18 cellular contexts compared by ENCODE assay signal in genomic region chr12:89414322-89414721, GRCh38.
DNase-seq lines count a peak whose midpoint lies in the region; ATAC-seq, FAIRE-seq and TF ChIP-seq lines count a peak whose summit lies in the region.
"Had no signal": no experiment of that assay in that cellular context is flagged by ENCODE, and none has a peak within 500 bp of the region (broad histone marks: within the 10 kb centered on the region; RNA-seq: fewer than 3 reads in every experiment).

No MANE protein-coding gene starts in this region.

- peaks cover 5% of the 10 kb centered on the region; the same call in 1 of the 2 replicates for H3K36me3 Mint-ChIP-seq in HFFc6 (ENCODE audit: low read depth)
- H3K36me3 Mint-ChIP-seq in activated naive CD4-positive, alpha-beta T cell treated with anti-CD3 and anti-CD28 coated beads for 36 hours (ENCODE audit: low read depth): peaks cover 3% of the 10 kb centered on the region

- no peak overlapping the region for H3K27ac Mint-ChIP-seq in HFFc6
- no peak overlapping the region for H3K27ac Mint-ChIP-seq in activated naive CD4-positive, alpha-beta T cell treated with anti-CD3 and anti-CD28 coated beads for 36 hours

- TF ChIP-seq POLR2A in H54 (IDR thresholded peaks at IDR 0.05; ENCODE audit: low read depth, low read length): no peak

- no peaks in the 10 kb centered on the region for H3K36me3 ChIP-seq in SK-N-MC (ENCODE audit: insufficient read depth, low read length)
- H3K36me3 ChIP-seq: BE2C had no signal

- H3K9me3 Mint-ChIP-seq in HFFc6: no peaks in the 10 kb centered on the region
- H3K9me3 Mint-ChIP-seq in activated naive CD4-positive, alpha-beta T cell treated with anti-CD3 and anti-CD28 coated beads for 36 hours: no peaks in the 10 kb centered on the region

- H3K4me3 Mint-ChIP-seq in HFFc6: peak overlapping the region; percentile 0; the same call in 1 of the 2 replicates
- H3K4me3 Mint-ChIP-seq in activated naive CD4-positive, alpha-beta T cell treated with anti-CD3 and anti-CD28 coated beads for 36 hours: no peak overlapping the region

- TF ChIP-seq CTCF in HFFc6 (IDR thresholded peaks at IDR 0.05) (no peak), epithelial cell of proximal tubule (conservative IDR thresholded peaks at IDR 0.05; ENCODE audit: low read depth, low read length) (no peak)

- no peak for ATAC-seq in GM19455 (IDR thresholded peaks at IDR 0.05; ENCODE audit: unreplicated experiment)
- ATAC-seq: HCT116 had no signal

- FAIRE-seq in H54 (lab: Jason Lieb, UNC): no peak

- no peaks in the 10 kb centered on the region for H3K27me3 Mint-ChIP-seq in HFFc6 (ENCODE audit: insufficient read depth)
- H3K27me3 Mint-ChIP-seq in activated naive CD4-positive, alpha-beta T cell treated with anti-CD3 and anti-CD28 coated beads for 36 hours (ENCODE audit: low read depth): no peaks in the 10 kb centered on the region

- CTCF ChIA-PET in activated naive CD4-positive, alpha-beta T cell treated with anti-CD3 and anti-CD28 coated beads for 36 hours (lab: Charles Lee): no interaction called here

- no peak overlapping the region for H3K9ac ChIP-seq in SK-N-MC (ENCODE audit: insufficient read length)
- H3K9ac ChIP-seq: KMS-11, SK-N-SH had no signal

- DNase-seq in HFFc6 (no peak), SK-N-MC (ENCODE audit: low read depth, low spot score) (no peak), epithelial cell of proximal tubule (ENCODE audit: low read depth) (peak; percentile 44), kidney tubule cell (ENCODE audit: low spot score) (peak; percentile 43), activated gamma-delta T cell treated with Interleukin-2 at 50 U/mL for 16 hours (no peak), H54 (ENCODE audit: insufficient read length, low spot score) (no peak)
- no peak for DNase-seq in activated naive CD4-positive, alpha-beta T cell treated with anti-CD3 and anti-CD28 coated beads for 36 hours
- DNase-seq: BE2C, GOT3, NCI-H1105, NCI-H2029 treated with DMSO at 0.1 percent for 48 hours, PC-9, RPMI8226, SHP77 treated with DMSO at 0.1 percent for 48 hours, SK-N-SH had no signal

- peaks cover 49% of the 10 kb centered on the region for H3K4me1 Mint-ChIP-seq in HFFc6 (ENCODE audit: low read depth)
- no peaks in the 10 kb centered on the region for H3K4me1 Mint-ChIP-seq in activated naive CD4-positive, alpha-beta T cell treated with anti-CD3 and anti-CD28 coated beads for 36 hours (ENCODE audit: low read depth)

- H3K4me3 ChIP-seq in SK-N-MC (no peak overlapping the region), epithelial cell of proximal tubule (ENCODE audit: low read depth, low read length) (no peak overlapping the region)
- H3K4me3 ChIP-seq: PC-9 had no signal

- intact Hi-C loops in activated naive CD4-positive, alpha-beta T cell treated with anti-CD3 and anti-CD28 coated beads for 36 hours (cut with micrococcal nuclease): no loop called here

- H3K9me3 ChIP-seq in SK-N-MC (ENCODE audit: low read depth, low read length): no peaks in the 10 kb centered on the region
- H3K9me3 ChIP-seq: BE2C, SK-N-SH had no signal

- H3K27ac ChIP-seq in SK-N-MC: 0 out of 2 replicates have a peak overlapping the region, but pooled peaks have one; percentile 3
- H3K27ac ChIP-seq: KMS-11, PC-9 had no signal

Comparison
In these comparisons a context has a peak if more than half of its experiments do, and no peak if none do; other contexts are left out.
1. DNase-seq: peak in epithelial cell of proximal tubule (single experiment) and kidney tubule cell (single experiment); none in HFFc6 (single experiment), SK-N-MC (single experiment), activated gamma-delta T cell treated with Interleukin-2 at 50 U/mL for 16 hours (single experiment), H54 (single experiment) and activated naive CD4-positive, alpha-beta T cell treated with anti-CD3 and anti-CD28 coated beads for 36 hours (single experiment).